ENCODE assay signal across 18 cellular contexts in genomic region chr2:216002693-216003092, GRCh38. TPM values are rescaled to one million over a fixed set of nuclear protein-coding genes. Genes with fewer than 3 reads are reported as not detected.
A peak's percentile ranks its signal among the peaks of the same experiment; 100 is the strongest.
DNase-seq lines count a peak whose midpoint lies in the region; ATAC-seq, FAIRE-seq and TF ChIP-seq lines count a peak whose summit lies in the region.
"Had no signal": no experiment of that assay in that cellular context is flagged by ENCODE, and none has a peak within 500 bp of the region (broad histone marks: within the 10 kb centered on the region; RNA-seq: fewer than 3 reads in every experiment).

No MANE protein-coding gene starts in this region.

- H3K27me3 Mint-ChIP-seq in T-helper 17 cell, result no peaks in the 10 kb centered on the region

- no peak overlapping the region for H3K9ac ChIP-seq in HepG2 (ENCODE audit: insufficient read depth, low read depth, low read length)
- H3K9ac ChIP-seq in subcutaneous abdominal adipose tissue (ENCODE audit: low read length in 5 of 5), result peak overlapping the region in 2 of 5 donors; percentile 12 to 37

- H3K9me3 ChIP-seq in HepG2 (ENCODE audit: low read length) (no peaks in the 10 kb centered on the region), right lobe of liver (no peaks in the 10 kb centered on the region), T-helper 17 cell (ENCODE audit: control insufficient read depth, low read length, poor library complexity, severe bottlenecking) (no peaks in the 10 kb centered on the region), esophagus (ENCODE audit: control insufficient read depth in 2 of 2, insufficient read depth in 1 of 2, low read depth in 1 of 2, low read length in 1 of 2) (no peaks in the 10 kb centered on the region), subcutaneous abdominal adipose tissue (ENCODE audit: control insufficient read depth in 5 of 5, low read length in 5 of 5) (no peaks in the 10 kb centered on the region)
- H3K9me3 ChIP-seq: gastrocnemius medialis, ovary, SJSA1 had no signal

- intact Hi-C loops in HepG2 (cut with micrococcal nuclease; ENCODE audit: unreplicated experiment), result no loop called here
- intact Hi-C loops in right lobe of liver (cut with DNase I), result no loop called here

- H3K4me3 Mint-ChIP-seq in T-helper 17 cell, result no peak overlapping the region

- FAIRE-seq in HepG2 (lab: Jason Lieb, UNC), result no peak
- FAIRE-seq: colon had no signal

- CTCF ChIA-PET in HepG2 (lab: Yijun Ruan, JAX; ENCODE audit: low intra/inter-chr PET ratio, low total read pairs), result no interaction called here

- TF ChIP-seq RAD21 in HepG2 (CRISPR knock-in tag; IDR thresholded peaks at IDR 0.05), result no peak

- no peak for DNase-seq in HepG2 (ENCODE audit: low spot score)
- no peak for DNase-seq in right lobe of liver
- DNase-seq in T-helper 17 cell, result no peak
- DNase-seq in cerebellar nuclear complex (lab: John Stamatoyannopoulos, UW), result no peak
- no peak for DNase-seq in middle frontal gyrus (ENCODE audit: extremely low spot score, low spot score)
- DNase-seq: aorta; Calu3; gastrocnemius medialis; left colon; NCI-H1930; NCI-H510A treated with DMSO at 0.1 percent for 48 hours; ovary; stimulated activated CD4-positive, alpha-beta T cell treated with anti-CD3 and anti-CD28 coated beads, Interleukin-4, amount 100 ng/mL, for 1 hour had no signal

- 84% methylated on average over 2 of the region's 2 CpGs for WGBS in HepG2 (ENCODE audit: low lambda C conversion rate)
- WGBS in right lobe of liver (ENCODE audit: insufficient coverage, low coverage, low lambda C conversion rate, missing lambda C conversion rate), result 78% methylated on average over 2 of the region's 2 CpGs
- WGBS in esophagus, 2 donors, result 78 to 81% methylated on average over 2 of the region's 2 CpGs

- TF ChIP-seq CTCF in HepG2 (CRISPR knock-in tag; IDR thresholded peaks at IDR 0.05), result no peak
- no peak for TF ChIP-seq CTCF in right lobe of liver (IDR thresholded peaks at IDR 0.05)

- H3K4me1 ChIP-seq in HepG2 (ENCODE audit: insufficient read depth, low read length) (peaks cover 41% of the 10 kb centered on the region), right lobe of liver (peaks cover 0 to 13% (median 0%) of the 10 kb centered on the region in 4 donors), esophagus (ENCODE audit: control insufficient read depth in 2 of 2, insufficient read depth in 2 of 2, low read length in 1 of 2) (peaks cover 0 to 8% of the 10 kb centered on the region in 2 donors), subcutaneous abdominal adipose tissue (ENCODE audit: control insufficient read depth in 5 of 5, insufficient read depth in 5 of 5, low read length in 5 of 5) (peaks cover 0 to 14% (median 6%) of the 10 kb centered on the region in 5 donors)
- H3K4me1 ChIP-seq: gastrocnemius medialis had no signal

- peaks cover 45% of the 10 kb centered on the region for H3K79me2 ChIP-seq in HepG2 (ENCODE audit: insufficient read depth, low read length)

- H3K36me3 ChIP-seq in HepG2 (replicated peaks in 1 of 2; ENCODE audit: control insufficient read depth in 1 of 2, insufficient read depth in 2 of 2, low read length in 2 of 2) (peaks cover 16 to 37% of the 10 kb centered on the region in 2 experiments), right lobe of liver (peaks cover 0 to 10% (median 0%) of the 10 kb centered on the region in 4 donors), esophagus (ENCODE audit: control insufficient read depth in 2 of 2, insufficient read depth in 2 of 2, low read length in 1 of 2) (peaks cover 0 to 6% of the 10 kb centered on the region in 2 donors), subcutaneous abdominal adipose tissue (ENCODE audit: control insufficient read depth in 5 of 5, insufficient read depth in 5 of 5, low read length in 5 of 5) (peaks cover 0 to 18% (median 15%) of the 10 kb centered on the region in 5 donors)
- H3K36me3 ChIP-seq: gastrocnemius medialis, ovary, SJSA1 had no signal

- POLR2A ChIA-PET in HepG2 (lab: Yijun Ruan, JAX), result no interaction called here

- H3K27ac ChIP-seq in HepG2 (ENCODE audit: extremely low read length, insufficient read depth, low read length), result peak overlapping the region; percentile 29
- H3K27ac ChIP-seq in right lobe of liver, result no peak overlapping the region
- H3K27ac ChIP-seq in esophagus (ENCODE audit: low read depth in 2 of 2, low read length in 1 of 2), result peak overlapping the region; percentile 57 to 85
- peak overlapping the region; percentile 43 for H3K27ac ChIP-seq in subcutaneous abdominal adipose tissue (ENCODE audit: low read depth, low read length)
- H3K27ac ChIP-seq: gastrocnemius medialis, ovary, SJSA1 had no signal

- H4K20me1 ChIP-seq in HepG2 (ENCODE audit: insufficient read depth, low read length), result peaks cover 2% of the 10 kb centered on the region; the same call in 1 of the 2 replicates

- no TSS peak for BruUV-seq in HepG2 (replicated peaks; lab: Mats Ljungman, UMichigan)

- TF ChIP-seq EP300 in HepG2 (IDR thresholded peaks at IDR 0.05; ENCODE audit: low read depth in 2 of 2, low read length in 2 of 2) (no peak), HepG2 (CRISPR knock-in tag; IDR thresholded peaks at IDR 0.05; ENCODE audit: borderline replicate concordance) (no peak)

- H2AFZ ChIP-seq in HepG2 (ENCODE audit: low read length), result no peak overlapping the region

- H3K4me1 Mint-ChIP-seq in T-helper 17 cell, result peaks cover 33% of the 10 kb centered on the region

- peak overlapping the region; percentile 72 for H3K27ac Mint-ChIP-seq in T-helper 17 cell

- H3K36me3 Mint-ChIP-seq in T-helper 17 cell (ENCODE audit: low read depth), result peaks cover 4% of the 10 kb centered on the region

- H3K27me3 ChIP-seq in HepG2 (ENCODE audit: control insufficient read depth in 1 of 2, insufficient read depth in 2 of 2, low read length in 2 of 2) (no peaks in the 10 kb centered on the region), right lobe of liver (no peaks in the 10 kb centered on the region), esophagus (ENCODE audit: control insufficient read depth in 1 of 2, insufficient read depth in 2 of 2, low read length in 2 of 2) (no peaks in the 10 kb centered on the region), subcutaneous abdominal adipose tissue (ENCODE audit: control insufficient read depth in 5 of 5, insufficient read depth in 4 of 5, low read length in 5 of 5) (no peaks in the 10 kb centered on the region)
- H3K27me3 ChIP-seq: gastrocnemius medialis, ovary, SJSA1 had no signal

- TF ChIP-seq POLR2A in HepG2 (IDR thresholded peaks at IDR 0.05; ENCODE audit: insufficient read depth in 1 of 2, low read depth in 2 of 2, low read length in 2 of 2) (no peak), right lobe of liver (IDR thresholded peaks at IDR 0.05) (no peak)

- no peak overlapping the region for H3K4me2 ChIP-seq in HepG2 (ENCODE audit: low read depth, low read length)

- H3K4me3 ChIP-seq in HepG2 (replicated peaks in 1 of 3; ENCODE audit: insufficient read depth in 1 of 3, low read depth in 2 of 3, low read length in 3 of 3), result no peak overlapping the region
- no peak overlapping the region for H3K4me3 ChIP-seq in right lobe of liver
- H3K4me3 ChIP-seq in esophagus (ENCODE audit: low read depth in 1 of 2, low read length in 2 of 2), result no peak overlapping the region
- no peak overlapping the region for H3K4me3 ChIP-seq in subcutaneous abdominal adipose tissue (ENCODE audit: low read depth in 1 of 5, low read length in 5 of 5)
- H3K4me3 ChIP-seq: gastrocnemius medialis, ovary, SJSA1 had no signal

- ATAC-seq in HepG2 (no peak), right lobe of liver (no peak), T-helper 17 cell (no peak), GM19328 (IDR thresholded peaks at IDR 0.05; ENCODE audit: unreplicated experiment) (no peak)
- ATAC-seq: gastrocnemius medialis had no signal

- in situ Hi-C loops in HepG2 (cut with HindIII; ENCODE audit: extremely low pct_ligation_motif_present, low pct_unique_long_range_greater_than_20kb), result no loop called here

TF ChIP-seq in HepG2, 621 proteins besides CTCF, POLR2A, EP300 and RAD21 (continues in another document):
- no peak for TF ChIP-seq AHR (CRISPR knock-in tag; IDR thresholded peaks at IDR 0.05)
- TF ChIP-seq PHB2 (IDR thresholded peaks at IDR 0.05; ENCODE audit: partially characterized antibody), result peak; percentile 55
- TF ChIP-seq SP1 (IDR thresholded peaks at IDR 0.05), result 0 out of 2 replicates have a peak, but pooled peaks have one; percentile 26
- TF ChIP-seq SP1 (CRISPR knock-in tag; IDR thresholded peaks at IDR 0.05), result no peak
- 0 out of 2 replicates have a peak, but pooled peaks have one; percentile 40 for TF ChIP-seq FOXP1 (IDR thresholded peaks at IDR 0.05)
- no peak for TF ChIP-seq FOXP1 (CRISPR knock-in tag; IDR thresholded peaks at IDR 0.05)
- peak; percentile 63; the same call in 1 of the 2 replicates for TF ChIP-seq LCORL (IDR thresholded peaks at IDR 0.05)
- TF ChIP-seq LCORL (CRISPR knock-in tag; IDR thresholded peaks at IDR 0.05), result no peak

RNA-seq across cellular contexts. Expression of gene MREG, which starts 10.7 kb away (rescaled TPM):
- total RNA-seq in HepG2 (2016; rRNA removed; fragmentation: Illumina TruSeq; extraction: Trizol), result 23.3 and 26.4 TPM in 2 replicates
- total RNA-seq in HepG2 (2016; cell fraction: cytosol; rRNA removed; fragmentation: Illumina TruSeq; extraction: Trizol; ENCODE audit: low read depth), result 6.9 and 11.0 TPM in 2 replicates
- total RNA-seq in HepG2 (2016; cell fraction: insoluble cytoplasmic fraction; rRNA removed; fragmentation: Illumina TruSeq; extraction: Trizol), result 22.5 and 23.8 TPM in 2 replicates
- total RNA-seq in HepG2 (2016; cell fraction: membrane; rRNA removed; fragmentation: Illumina TruSeq; extraction: Trizol), result 27.6 and 31.1 TPM in 2 replicates
- 22.1 and 26.5 TPM in 2 replicates for total RNA-seq in HepG2 (2016; cell fraction: nucleus; rRNA removed; fragmentation: Illumina TruSeq; extraction: Trizol)
- 7.3 and 7.5 TPM in 2 replicates for polyA plus RNA-seq in HepG2 (2011; rRNA removed)
- polyA plus RNA-seq in HepG2 (2011; cell fraction: cytosol; rRNA removed), result 2.8 and 3.0 TPM in 2 replicates
- polyA plus RNA-seq in HepG2 (2011; cell fraction: nucleus; rRNA removed), result 10.6 and 11.6 TPM in 2 replicates
- 7.0 and 9.3 TPM in 2 replicates for polyA plus RNA-seq in HepG2 (2012)
- polyA plus RNA-seq in HepG2 (2016; cell fraction: cytosol; fragmentation: Illumina TruSeq; extraction: Trizol; ENCODE audit: low read depth), result 10.0 and 14.5 TPM in 2 replicates
- polyA plus RNA-seq in HepG2 (2016; cell fraction: insoluble cytoplasmic fraction; fragmentation: Illumina TruSeq; extraction: Trizol; ENCODE audit: low read depth), result 24.4 and 25.1 TPM in 2 replicates
- polyA plus RNA-seq in HepG2 (2016; cell fraction: membrane; fragmentation: Illumina TruSeq; extraction: Trizol; ENCODE audit: low read depth), result 20.9 and 23.0 TPM in 2 replicates
- 32.8 and 32.9 TPM in 2 replicates for polyA plus RNA-seq in HepG2 (2016; cell fraction: nucleus; fragmentation: Illumina TruSeq; extraction: Trizol; ENCODE audit: insufficient read depth, low read depth)
- 3.6 and 3.9 TPM in 2 replicates for polyA minus RNA-seq in HepG2 (2011; rRNA and poly(A)+ RNA removed; ENCODE audit: low replicate concordance)
- polyA minus RNA-seq in HepG2 (2011; cell fraction: cytosol; rRNA and poly(A)+ RNA removed), result 4.0 and 4.3 TPM in 2 replicates
- polyA minus RNA-seq in HepG2 (2011; cell fraction: nucleus; rRNA and poly(A)+ RNA removed), result 19.2 and 20.6 TPM in 2 replicates
- total RNA-seq in right lobe of liver, result 1 to 10 TPM; 2.0 to 9.6 (median 5.0) TPM
- total RNA-seq in T-helper 17 cell, result 1 to 10 TPM; 5.3 to 6.6 TPM
- polyA plus RNA-seq in esophagus, result 10 to 100 TPM; 26.0 to 26.5 TPM

Comparison
In these comparisons a context has a peak if more than half of its experiments do, and no peak if none do; other contexts are left out.
1. H3K27ac ChIP-seq: peak in HepG2 (single experiment), esophagus (2 of 2) and subcutaneous abdominal adipose tissue (single experiment); none in right lobe of liver (0 of 3).